In genomic region chr18:26621161-26622026, GRCh38 we compare ENCODE assay signal across 8 cellular contexts.
DNase-seq lines count a peak whose midpoint lies in the region; ATAC-seq and TF ChIP-seq lines count a peak whose summit lies in the region.

No MANE protein-coding gene starts in this region.

- no peaks in the 10 kb centered on the region for H4K20me1 ChIP-seq in neural progenitor cell (ENCODE audit: low read depth)

- no peaks in the 10 kb centered on the region for H3K79me2 ChIP-seq in neural progenitor cell (ENCODE audit: low read depth)

- CTCF ChIA-PET in Panc1 (lab: Charles Lee), result interaction anchor here (0.5 to 0.8 kb wide), 13 partner anchors 11 to 1913 kb away, joined by 3 to 7 read pairs (median 4); partner anchors contain the start of gene KCTD1

- peak overlapping the region; percentile 52 for H3K4me2 ChIP-seq in neural progenitor cell

- peaks cover 45% of the 10 kb centered on the region for H3K9me3 Mint-ChIP-seq in neural progenitor cell

- H3K9me3 ChIP-seq in Panc1 (ENCODE audit: control insufficient read depth, insufficient read depth, low read depth, low read length), result peaks cover 3% of the 10 kb centered on the region; the same call in 1 of the 2 replicates
- H3K9me3 ChIP-seq in neural progenitor cell (ENCODE audit: low read depth), result peaks cover 5% of the 10 kb centered on the region

- no peaks in the 10 kb centered on the region for H3K36me3 ChIP-seq in Panc1 (ENCODE audit: control insufficient read depth, insufficient read depth, low read length)
- no peaks in the 10 kb centered on the region for H3K36me3 ChIP-seq in neural progenitor cell

- H3K27me3 ChIP-seq in Panc1 (ENCODE audit: control insufficient read depth, insufficient read depth, low read length) (no peaks in the 10 kb centered on the region), neural progenitor cell (no peaks in the 10 kb centered on the region)

- no peak overlapping the region for H2AFZ ChIP-seq in neural progenitor cell (replicated peaks)

- intact Hi-C loops in Panc1 (cut with micrococcal nuclease; ENCODE audit: unreplicated experiment), result loop anchor here (1.0 kb wide), 1 partner anchor 28 kb away; no protein-coding TSS in a partner anchor

- H3K36me3 Mint-ChIP-seq in neural progenitor cell, result peaks cover 21% of the 10 kb centered on the region

- no peak for TF ChIP-seq POLR2A in erythroblast (IDR thresholded peaks at IDR 0.05; ENCODE audit: low read length)

- peak; percentile 88 for TF ChIP-seq CTCF in Panc1 (IDR thresholded peaks at IDR 0.05)
- TF ChIP-seq CTCF in neural progenitor cell (IDR thresholded peaks at IDR 0.05), result peak; percentile 78

- H3K4me3 Mint-ChIP-seq in neural progenitor cell, result no peak overlapping the region

- H3K27ac Mint-ChIP-seq in neural progenitor cell, result no peak overlapping the region

- H3K4me1 Mint-ChIP-seq in neural progenitor cell, result no peaks in the 10 kb centered on the region

- peak; percentile 82 for ATAC-seq in HG02798 (IDR thresholded peaks at IDR 0.05; ENCODE audit: poor library complexity, unreplicated experiment)
- peak; percentile 96 for ATAC-seq in Panc1

- H3K4me3 ChIP-seq in Panc1 (ENCODE audit: low read depth in 2 of 2, low read length in 2 of 2), result peak overlapping the region; percentile 47 to 54
- H3K4me3 ChIP-seq in neural progenitor cell, result no peak overlapping the region

- no peak overlapping the region for H3K9ac ChIP-seq in neural progenitor cell

- H3K27me3 Mint-ChIP-seq in neural progenitor cell (ENCODE audit: insufficient read depth, low read depth), result no peaks in the 10 kb centered on the region

- H3F3A ChIP-seq in neural progenitor cell (ENCODE audit: low read depth), result no peaks in the 10 kb centered on the region

- H3K27ac ChIP-seq in Panc1 (ENCODE audit: low read length) (peak overlapping the region; percentile 54; the same call in 1 of the 2 replicates), neural progenitor cell (no peak overlapping the region)

- POLR2A ChIA-PET in Panc1 (lab: Charles Lee), result no interaction called here

- in situ Hi-C loops in Panc1 (cut with HindIII; ENCODE audit: low pct_unique_long_range_greater_than_20kb, low sequenced_read_pairs), result no loop called here

- BruUV-seq in Panc1 (replicated peaks; lab: Mats Ljungman, UMichigan), result no TSS peak

- no peaks in the 10 kb centered on the region for H3K4me1 ChIP-seq in Panc1 (ENCODE audit: control insufficient read depth, insufficient read depth, low read length)
- no peaks in the 10 kb centered on the region for H3K4me1 ChIP-seq in neural progenitor cell

- peak; percentile 2 to 3 for DNase-seq in stimulated activated CD4-positive, alpha-beta T cell treated with anti-CD3 and anti-CD28 coated beads, Interleukin-15, amount 100 ng/mL, for 48 hours (ENCODE audit: low read depth in 2 of 2)
- no peak for DNase-seq in stimulated activated CD4-positive, alpha-beta T cell treated with anti-CD3 and anti-CD28 coated beads, Interleukin-12 subunit alpha, Interleukin-12 subunit beta, amount 100 ng/mL, for 4 hours
- peak; percentile 18 for DNase-seq in Panc1 (ENCODE audit: low read depth, low spot score)
- DNase-seq in erythroblast (lab: John Stamatoyannopoulos, UW), result peak; percentile 37 to 52
- DNase-seq in neural progenitor cell (ENCODE audit: low spot score), result peak; percentile 72
- DNase-seq in COR-L47 (lab: John Stamatoyannopoulos, UW), result no peak
- no peak for DNase-seq in NCI-H128 (lab: John Stamatoyannopoulos, UW; ENCODE audit: unreplicated experiment)

Comparison
In these comparisons a context has a peak if more than half of its experiments do, and no peak if none do; other contexts are left out.
1. DNase-seq: peak in stimulated activated CD4-positive, alpha-beta T cell treated with anti-CD3 and anti-CD28 coated beads, Interleukin-15, amount 100 ng/mL, for 48 hours (2 of 2), Panc1 (single experiment), erythroblast (2 of 2) and neural progenitor cell (single experiment); none in stimulated activated CD4-positive, alpha-beta T cell treated with anti-CD3 and anti-CD28 coated beads, Interleukin-12 subunit alpha, Interleukin-12 subunit beta, amount 100 ng/mL, for 4 hours (single experiment), COR-L47 (single experiment) and NCI-H128 (single experiment).